ENCODE assay signal across 15 cellular contexts in the genomic region with DNA sequence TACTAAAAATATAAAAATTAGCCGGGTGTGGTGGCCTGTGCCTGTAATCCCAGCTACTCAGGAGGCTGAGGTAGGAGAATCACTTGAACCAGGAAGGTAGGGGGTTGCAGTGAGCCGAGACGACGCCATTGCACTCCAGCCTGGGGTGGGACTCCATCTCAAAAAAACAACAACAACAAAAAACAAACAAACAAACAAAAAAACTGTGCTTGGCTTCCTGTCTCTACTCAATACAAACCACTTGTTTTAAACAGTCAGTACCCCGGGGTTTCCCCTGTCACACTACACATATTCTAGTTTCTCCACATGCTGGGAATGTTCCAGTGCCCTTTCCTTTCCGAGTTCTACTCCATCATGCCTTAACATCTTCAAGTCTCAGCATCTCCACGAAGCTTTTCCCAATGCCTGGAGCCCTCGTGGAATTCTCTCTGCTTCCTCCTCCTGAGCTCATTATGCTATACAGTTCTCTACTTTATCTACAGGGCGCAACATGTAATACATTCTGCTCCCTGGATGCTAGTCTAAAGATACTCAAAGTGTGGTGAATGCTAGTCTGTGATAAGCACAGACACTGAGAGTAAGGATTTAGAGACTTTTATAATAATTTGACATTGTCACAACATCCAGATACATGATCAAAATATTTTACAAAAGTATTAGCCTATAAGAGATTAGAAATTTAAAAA. TPM values are rescaled to one million over a fixed set of nuclear protein-coding genes. Genes with fewer than 3 reads are reported as not detected.
DNase-seq lines count a peak whose midpoint lies in the region; ATAC-seq and TF ChIP-seq lines count a peak whose summit lies in the region.
"Had no signal": no experiment of that assay in that cellular context is flagged by ENCODE, and none has a peak within 500 bp of the region (broad histone marks: within the 10 kb centered on the region; RNA-seq: fewer than 3 reads in every experiment).

No MANE protein-coding gene starts in this region.

- peaks cover 0 to 58% (median 6%) of the 10 kb centered on the region in 4 donors for H3K36me3 ChIP-seq in upper lobe of left lung
- H3K36me3 ChIP-seq in aorta (ENCODE audit: control insufficient read depth in 1 of 2, insufficient read depth in 2 of 2, low read length in 1 of 2), result no peaks in the 10 kb centered on the region

- H3K27ac ChIP-seq in upper lobe of left lung (peak overlapping the region; percentile 41 to 82 (median 72)), aorta (ENCODE audit: low read depth in 1 of 2, low read length in 2 of 2) (no peak overlapping the region)
- H3K27ac ChIP-seq: GM23248 had no signal

- H3K27me3 ChIP-seq in upper lobe of left lung (no peaks in the 10 kb centered on the region), aorta (ENCODE audit: control insufficient read depth in 1 of 2, insufficient read depth in 2 of 2, low read length in 1 of 2) (no peaks in the 10 kb centered on the region)

- H3K9me3 Mint-ChIP-seq in activated naive CD8-positive, alpha-beta T cell treated with anti-CD3 and anti-CD28 coated beads, Interleukin-2, amount 50 U/mL, for 24 hours, result no peaks in the 10 kb centered on the region
- H3K9me3 Mint-ChIP-seq in activated naive CD8-positive, alpha-beta T cell treated with anti-CD3 and anti-CD28 coated beads for 36 hours, result no peaks in the 10 kb centered on the region
- no peaks in the 10 kb centered on the region for H3K9me3 Mint-ChIP-seq in activated T-helper 1 cell treated with anti-CD3 and anti-CD28 coated beads, Interleukin-12 subunit alpha, Interleukin-12 subunit beta, Interleukin-2, Interleukin-4 antibody, amounts not matched to agents 30 ng/mL and 10 ng/mL and 1 ng/mL, durations not matched to agents 14 hours and 24 hours and 36 hours
- H3K9me3 Mint-ChIP-seq in natural killer cell treated with Interleukin-12 subunit alpha and Interleukin-12 subunit beta and Interleukin-15 and Interleukin-18, amount 100 ng/mL, for 72 hours, result no peaks in the 10 kb centered on the region
- H3K9me3 Mint-ChIP-seq: T-cell had no signal

- H3K4me3 ChIP-seq in upper lobe of left lung (no peak overlapping the region), aorta (ENCODE audit: low read length in 2 of 2) (no peak overlapping the region)
- H3K4me3 ChIP-seq: GM23248 had no signal

- H3K4me1 Mint-ChIP-seq in activated naive CD8-positive, alpha-beta T cell treated with anti-CD3 and anti-CD28 coated beads, Interleukin-2, amount 50 U/mL, for 24 hours, result peaks cover 23% of the 10 kb centered on the region
- peaks cover 19% of the 10 kb centered on the region for H3K4me1 Mint-ChIP-seq in activated naive CD8-positive, alpha-beta T cell treated with anti-CD3 and anti-CD28 coated beads for 36 hours
- peaks cover 36% of the 10 kb centered on the region for H3K4me1 Mint-ChIP-seq in activated T-helper 1 cell treated with anti-CD3 and anti-CD28 coated beads, Interleukin-12 subunit alpha, Interleukin-12 subunit beta, Interleukin-2, Interleukin-4 antibody, amounts not matched to agents 30 ng/mL and 10 ng/mL and 1 ng/mL, durations not matched to agents 14 hours and 24 hours and 36 hours (ENCODE audit: low read depth)
- peaks cover 29 to 34% of the 10 kb centered on the region in 2 donors for H3K4me1 Mint-ChIP-seq in natural killer cell treated with Interleukin-12 subunit alpha and Interleukin-12 subunit beta and Interleukin-15 and Interleukin-18, amount 100 ng/mL, for 72 hours (ENCODE audit: low read depth in 2 of 2)

- WGBS in upper lobe of left lung, 2 donors, result 77 to 82% methylated on average over 9 of the region's 9 CpGs
- 83 to 87% methylated on average over 9 of the region's 9 CpGs for WGBS in aorta, 2 donors

- intact Hi-C loops in activated T-helper 1 cell treated with anti-CD3 and anti-CD28 coated beads, Interleukin-12 subunit alpha, Interleukin-12 subunit beta, Interleukin-2, Interleukin-4 antibody, amounts not matched to agents 30 ng/mL and 10 ng/mL and 1 ng/mL, durations not matched to agents 14 hours and 24 hours and 36 hours (cut with micrococcal nuclease), result no loop called here
- intact Hi-C loops in aorta (cut with DNase I), result no loop called here

- H3K36me3 Mint-ChIP-seq in activated naive CD8-positive, alpha-beta T cell treated with anti-CD3 and anti-CD28 coated beads, Interleukin-2, amount 50 U/mL, for 24 hours (ENCODE audit: low read depth), result peaks cover 28% of the 10 kb centered on the region
- peaks cover 7% of the 10 kb centered on the region for H3K36me3 Mint-ChIP-seq in activated naive CD8-positive, alpha-beta T cell treated with anti-CD3 and anti-CD28 coated beads for 36 hours
- H3K36me3 Mint-ChIP-seq in activated T-helper 1 cell treated with anti-CD3 and anti-CD28 coated beads, Interleukin-12 subunit alpha, Interleukin-12 subunit beta, Interleukin-2, Interleukin-4 antibody, amounts not matched to agents 30 ng/mL and 10 ng/mL and 1 ng/mL, durations not matched to agents 14 hours and 24 hours and 36 hours (ENCODE audit: low read depth), result peaks cover 18% of the 10 kb centered on the region
- peaks cover 26% of the 10 kb centered on the region for H3K36me3 Mint-ChIP-seq in natural killer cell treated with Interleukin-12 subunit alpha and Interleukin-12 subunit beta and Interleukin-15 and Interleukin-18, amount 100 ng/mL, for 72 hours

- no peaks in the 10 kb centered on the region for H3K27me3 Mint-ChIP-seq in activated naive CD8-positive, alpha-beta T cell treated with anti-CD3 and anti-CD28 coated beads, Interleukin-2, amount 50 U/mL, for 24 hours
- H3K27me3 Mint-ChIP-seq in activated naive CD8-positive, alpha-beta T cell treated with anti-CD3 and anti-CD28 coated beads for 36 hours, result no peaks in the 10 kb centered on the region
- no peaks in the 10 kb centered on the region for H3K27me3 Mint-ChIP-seq in activated T-helper 1 cell treated with anti-CD3 and anti-CD28 coated beads, Interleukin-12 subunit alpha, Interleukin-12 subunit beta, Interleukin-2, Interleukin-4 antibody, amounts not matched to agents 30 ng/mL and 10 ng/mL and 1 ng/mL, durations not matched to agents 14 hours and 24 hours and 36 hours (ENCODE audit: insufficient read depth)
- H3K27me3 Mint-ChIP-seq in natural killer cell treated with Interleukin-12 subunit alpha and Interleukin-12 subunit beta and Interleukin-15 and Interleukin-18, amount 100 ng/mL, for 72 hours, result no peaks in the 10 kb centered on the region
- H3K27me3 Mint-ChIP-seq: T-cell had no signal

- no peaks in the 10 kb centered on the region for H3K9me3 ChIP-seq in upper lobe of left lung
- H3K9me3 ChIP-seq in aorta (ENCODE audit: control insufficient read depth, low read length), result no peaks in the 10 kb centered on the region

- no peak overlapping the region for H3K4me3 Mint-ChIP-seq in activated naive CD8-positive, alpha-beta T cell treated with anti-CD3 and anti-CD28 coated beads, Interleukin-2, amount 50 U/mL, for 24 hours
- no peak overlapping the region for H3K4me3 Mint-ChIP-seq in activated naive CD8-positive, alpha-beta T cell treated with anti-CD3 and anti-CD28 coated beads for 36 hours
- H3K4me3 Mint-ChIP-seq in activated T-helper 1 cell treated with anti-CD3 and anti-CD28 coated beads, Interleukin-12 subunit alpha, Interleukin-12 subunit beta, Interleukin-2, Interleukin-4 antibody, amounts not matched to agents 30 ng/mL and 10 ng/mL and 1 ng/mL, durations not matched to agents 14 hours and 24 hours and 36 hours, result no peak overlapping the region
- H3K4me3 Mint-ChIP-seq in natural killer cell treated with Interleukin-12 subunit alpha and Interleukin-12 subunit beta and Interleukin-15 and Interleukin-18, amount 100 ng/mL, for 72 hours, result peak overlapping the region; percentile 68
- H3K4me3 Mint-ChIP-seq: T-cell had no signal

- TF ChIP-seq CTCF in upper lobe of left lung (IDR thresholded peaks at IDR 0.05), result no peak

- ATAC-seq in activated naive CD8-positive, alpha-beta T cell treated with anti-CD3 and anti-CD28 coated beads, Interleukin-2, amount 50 U/mL, for 24 hours, result no peak
- no peak for ATAC-seq in natural killer cell treated with Interleukin-12 subunit alpha and Interleukin-12 subunit beta and Interleukin-15 and Interleukin-18, amount 100 ng/mL, for 72 hours
- ATAC-seq in upper lobe of left lung (ENCODE audit: low FRiP score in 2 of 2) (no peak), aorta (ENCODE audit: low FRiP score) (no peak)
- ATAC-seq: Panc1, T-cell had no signal

- DNase-seq in activated naive CD8-positive, alpha-beta T cell treated with anti-CD3 and anti-CD28 coated beads, Interleukin-2, amount 50 U/mL, for 24 hours, result no peak
- no peak for DNase-seq in activated naive CD8-positive, alpha-beta T cell treated with anti-CD3 and anti-CD28 coated beads for 36 hours
- DNase-seq in activated T-helper 1 cell treated with anti-CD3 and anti-CD28 coated beads, Interleukin-12 subunit alpha, Interleukin-12 subunit beta, Interleukin-2, Interleukin-4 antibody, amounts not matched to agents 30 ng/mL and 10 ng/mL and 1 ng/mL, durations not matched to agents 14 hours and 24 hours and 36 hours (ENCODE audit: low spot score), result no peak
- no peak for DNase-seq in natural killer cell treated with Interleukin-12 subunit alpha and Interleukin-12 subunit beta and Interleukin-15 and Interleukin-18, amount 100 ng/mL, for 72 hours (ENCODE audit: low spot score)
- DNase-seq in upper lobe of left lung, result no peak
- no peak for DNase-seq in stimulated activated CD4-positive, alpha-beta T cell treated with anti-CD3 and anti-CD28 coated beads, Interleukin-2, amount 100 ng/mL, for 24 hours
- DNase-seq in KG1 (lab: John Stamatoyannopoulos, UW), result no peak
- DNase-seq in aorta, result no peak
- DNase-seq: activated gamma-delta T cell treated with Interleukin-2 at 50 U/mL for 16 hours; GM23248; NCI-H1417; stimulated activated CD4-positive, alpha-beta T cell treated with anti-CD3 and anti-CD28 coated beads, Interleukin-4, amount 100 ng/mL, for 4 hours; stimulated activated naive CD4-positive, alpha-beta T cell; T-cell had no signal

- TF ChIP-seq POLR2A in upper lobe of left lung (IDR thresholded peaks at IDR 0.05), result no peak

- H3K4me1 ChIP-seq in upper lobe of left lung, result peaks cover 20 to 58% (median 46%) of the 10 kb centered on the region in 4 donors
- H3K4me1 ChIP-seq in aorta (ENCODE audit: control insufficient read depth in 1 of 2, insufficient read depth in 2 of 2, low read length in 2 of 2), result no peaks in the 10 kb centered on the region

- no peak for TF ChIP-seq EP300 in upper lobe of left lung (IDR thresholded peaks at IDR 0.05)

- peak overlapping the region; percentile 69 for H3K27ac Mint-ChIP-seq in activated naive CD8-positive, alpha-beta T cell treated with anti-CD3 and anti-CD28 coated beads, Interleukin-2, amount 50 U/mL, for 24 hours
- no peak overlapping the region for H3K27ac Mint-ChIP-seq in activated naive CD8-positive, alpha-beta T cell treated with anti-CD3 and anti-CD28 coated beads for 36 hours
- peak overlapping the region; percentile 71 for H3K27ac Mint-ChIP-seq in activated T-helper 1 cell treated with anti-CD3 and anti-CD28 coated beads, Interleukin-12 subunit alpha, Interleukin-12 subunit beta, Interleukin-2, Interleukin-4 antibody, amounts not matched to agents 30 ng/mL and 10 ng/mL and 1 ng/mL, durations not matched to agents 14 hours and 24 hours and 36 hours
- peak overlapping the region; percentile 97 to 99 for H3K27ac Mint-ChIP-seq in natural killer cell treated with Interleukin-12 subunit alpha and Interleukin-12 subunit beta and Interleukin-15 and Interleukin-18, amount 100 ng/mL, for 72 hours
- H3K27ac Mint-ChIP-seq: T-cell had no signal

RNA-seq across cellular contexts. Expression of a gene that starts 7.8 kb away (rescaled TPM):
- total RNA-seq in activated naive CD8-positive, alpha-beta T cell treated with anti-CD3 and anti-CD28 coated beads for 36 hours, result 10 to 100 TPM; 44.7 to 46.7 TPM
- 38.8 and 43.1 TPM in 2 replicates for total RNA-seq in activated T-helper 1 cell treated with anti-CD3 and anti-CD28 coated beads, Interleukin-12 subunit alpha, Interleukin-12 subunit beta, Interleukin-2, Interleukin-4 antibody, amounts not matched to agents 30 ng/mL and 10 ng/mL and 1 ng/mL, durations not matched to agents 14 hours and 24 hours and 36 hours
- 10 to 100 TPM; 62.5 to 65.8 TPM for total RNA-seq in natural killer cell treated with Interleukin-12 subunit alpha and Interleukin-12 subunit beta and Interleukin-15 and Interleukin-18, amount 100 ng/mL, for 72 hours
- 10 to 100 TPM; 26.2 to 79.0 (median 46.3) TPM for total RNA-seq in upper lobe of left lung
- total RNA-seq in aorta, result 10 to 100 TPM; 47.8 to 48.8 TPM
- polyA plus RNA-seq in aorta, result 10 to 100 TPM; 26.3 to 55.8 TPM

RNA-seq across cellular contexts. Expression of a gene that starts 26.6 kb away (rescaled TPM):
- total RNA-seq in activated naive CD8-positive, alpha-beta T cell treated with anti-CD3 and anti-CD28 coated beads for 36 hours, result 1 to 10 TPM; 8.0 to 8.6 TPM
- total RNA-seq in activated T-helper 1 cell treated with anti-CD3 and anti-CD28 coated beads, Interleukin-12 subunit alpha, Interleukin-12 subunit beta, Interleukin-2, Interleukin-4 antibody, amounts not matched to agents 30 ng/mL and 10 ng/mL and 1 ng/mL, durations not matched to agents 14 hours and 24 hours and 36 hours, result 16.4 and 16.8 TPM in 2 replicates
- total RNA-seq in natural killer cell treated with Interleukin-12 subunit alpha and Interleukin-12 subunit beta and Interleukin-15 and Interleukin-18, amount 100 ng/mL, for 72 hours, result 10 to 100 TPM; 13.4 to 13.7 TPM
- 1 to 10 TPM; 1.6 to 7.1 (median 4.5) TPM for total RNA-seq in upper lobe of left lung
- 1 to 10 TPM; 1.7 to 2.1 TPM for total RNA-seq in aorta
- polyA plus RNA-seq in aorta, result 1 to 10 TPM in 1 of 2 donors, under 1 TPM in 1; 0.25 to 2.4 TPM

RNA-seq across cellular contexts. Expression of a gene that starts 45.2 kb away (rescaled TPM):
- total RNA-seq in activated naive CD8-positive, alpha-beta T cell treated with anti-CD3 and anti-CD28 coated beads for 36 hours, result 1 to 10 TPM; 7.9 to 10.0 TPM
- total RNA-seq in activated T-helper 1 cell treated with anti-CD3 and anti-CD28 coated beads, Interleukin-12 subunit alpha, Interleukin-12 subunit beta, Interleukin-2, Interleukin-4 antibody, amounts not matched to agents 30 ng/mL and 10 ng/mL and 1 ng/mL, durations not matched to agents 14 hours and 24 hours and 36 hours, result 18.7 and 20.6 TPM in 2 replicates
- total RNA-seq in natural killer cell treated with Interleukin-12 subunit alpha and Interleukin-12 subunit beta and Interleukin-15 and Interleukin-18, amount 100 ng/mL, for 72 hours, result 10 to 100 TPM; 22.8 to 29.7 TPM
- total RNA-seq in upper lobe of left lung (10 to 100 TPM; 31.7 to 72.3 (median 44.0) TPM), aorta (10 to 100 TPM; 30.8 to 44.3 TPM)
- 10 to 100 TPM; 35.7 to 36.2 TPM for polyA plus RNA-seq in aorta

RNA-seq across cellular contexts. Expression of a gene that starts 47.4 kb away (rescaled TPM):
- 10 to 100 TPM; 80.9 to 85.1 TPM for total RNA-seq in activated naive CD8-positive, alpha-beta T cell treated with anti-CD3 and anti-CD28 coated beads for 36 hours
- 63.4 and 64.2 TPM in 2 replicates for total RNA-seq in activated T-helper 1 cell treated with anti-CD3 and anti-CD28 coated beads, Interleukin-12 subunit alpha, Interleukin-12 subunit beta, Interleukin-2, Interleukin-4 antibody, amounts not matched to agents 30 ng/mL and 10 ng/mL and 1 ng/mL, durations not matched to agents 14 hours and 24 hours and 36 hours
- 100 to 1,000 TPM in 1 of 2 donors, 10 to 100 TPM in 1; 35.0 to 110 TPM for total RNA-seq in natural killer cell treated with Interleukin-12 subunit alpha and Interleukin-12 subunit beta and Interleukin-15 and Interleukin-18, amount 100 ng/mL, for 72 hours
- 10 to 100 TPM in 1 of 6 donors, 1 to 10 TPM in 5; 3.0 to 23.0 (median 5.8) TPM for total RNA-seq in upper lobe of left lung
- 1 to 10 TPM; 1.9 to 5.4 TPM for total RNA-seq in aorta
- 1 to 10 TPM in 1 of 2 donors, not detected in 1; 4.7 TPM for polyA plus RNA-seq in aorta

Comparison
In these comparisons a context has a peak if more than half of its experiments do, and no peak if none do; other contexts are left out.
1. H3K27ac ChIP-seq: peak in upper lobe of left lung (4 of 4); none in aorta (0 of 2).